13 cellular contexts compared by ENCODE assay signal in genomic region chr2:62501794-62502500, GRCh38. TPM values are rescaled to one million over a fixed set of nuclear protein-coding genes. Genes with fewer than 3 reads are reported as not detected.
A peak's percentile ranks its signal among the peaks of the same experiment; 100 is the strongest.
DNase-seq lines count a peak whose midpoint lies in the region; ATAC-seq, FAIRE-seq and TF ChIP-seq lines count a peak whose summit lies in the region.
"Had no signal": no experiment of that assay in that cellular context is flagged by ENCODE, and none has a peak within 500 bp of the region (broad histone marks: within the 10 kb centered on the region; RNA-seq: fewer than 3 reads in every experiment).

No MANE protein-coding gene starts in this region.

- in situ Hi-C loops in K562 (cut with MboI) = no loop called here

- CTCF ChIA-PET in K562 (lab: Yijun Ruan, JAX; ENCODE audit: low intra/inter-chr PET ratio) = no interaction called here

- H3K36me3 ChIP-seq in K562 (ENCODE audit: control insufficient read depth, insufficient read depth, low read length) = no peaks in the 10 kb centered on the region
- no peaks in the 10 kb centered on the region for H3K36me3 ChIP-seq in small intestine (ENCODE audit: control insufficient read depth in 2 of 2, insufficient read depth in 2 of 2, low read length in 2 of 2)
- H3K36me3 ChIP-seq: ovary, thyroid gland had no signal

- H3K4me1 ChIP-seq in K562 (replicated peaks in 1 of 2; ENCODE audit: control insufficient read depth in 2 of 2, insufficient read depth in 2 of 2, low read length in 2 of 2) (peaks cover 10 to 23% of the 10 kb centered on the region in 2 experiments), small intestine (ENCODE audit: control insufficient read depth in 2 of 2, insufficient read depth in 1 of 2, low read depth in 1 of 2, low read length in 1 of 2) (no peaks in the 10 kb centered on the region)

- no peak overlapping the region for H3K4me2 ChIP-seq in K562 (ENCODE audit: insufficient read depth, low read length)

- POLR2A ChIA-PET in K562 (lab: Yijun Ruan, JAX) = interaction anchor here (0.6 to 0.7 kb wide), 2 partner anchors 24 to 469 kb away, joined by 3 read pairs; no protein-coding TSS in a partner anchor

- H3K27ac ChIP-seq in K562 (ENCODE audit: extremely low read depth, low read depth, low read length) = peak overlapping the region; percentile 61
- no peak overlapping the region for H3K27ac ChIP-seq in small intestine (ENCODE audit: low read depth in 1 of 2, low read length in 1 of 2)
- H3K27ac ChIP-seq: ovary, thyroid gland had no signal

- H3K9me3 ChIP-seq in K562 (replicated peaks; ENCODE audit: control insufficient read depth, insufficient read depth, low read depth, low read length) (peaks cover 3% of the 10 kb centered on the region; the same call in 1 of the 2 replicates), small intestine (ENCODE audit: control insufficient read depth, low read depth) (no peaks in the 10 kb centered on the region)
- H3K9me3 ChIP-seq: ovary, thyroid gland had no signal

- ATAC-seq in K562 (no peak), GM19397 (IDR thresholded peaks at IDR 0.05; ENCODE audit: unreplicated experiment) (no peak), HG02571 (IDR thresholded peaks at IDR 0.05; ENCODE audit: unreplicated experiment) (no peak)

- intact Hi-C loops in K562 (cut with micrococcal nuclease) = no loop called here

- H3K79me2 ChIP-seq in K562 (ENCODE audit: control insufficient read depth, insufficient read depth, low read length) = no peaks in the 10 kb centered on the region; the same call in 2 of the 3 replicates

- no peak for TF ChIP-seq POLR2A in K562 (conservative IDR thresholded peaks at IDR 0.05)

- no peak overlapping the region for H3K9ac ChIP-seq in K562 (ENCODE audit: insufficient read depth in 1 of 2, low read depth in 2 of 2, low read length in 2 of 2)

- H3K9me1 ChIP-seq in K562 (ENCODE audit: control insufficient read depth, insufficient read depth, low read length) = no peaks in the 10 kb centered on the region

- no TSS peak for BruUV-seq in K562 (replicated peaks; lab: Mats Ljungman, UMichigan)

- no peak overlapping the region for H3K4me3 ChIP-seq in K562
- H3K4me3 ChIP-seq in small intestine (ENCODE audit: low read depth in 1 of 2, low read length in 2 of 2) = no peak overlapping the region
- H3K4me3 ChIP-seq: ovary, thyroid gland had no signal

- peak; percentile 71 for FAIRE-seq in K562 (lab: Jason Lieb, UNC)
- FAIRE-seq in small intestine (lab: Jason Lieb, UNC) = no peak
- FAIRE-seq: D721Med had no signal

- no peak for TF ChIP-seq RAD21 in K562 (CRISPR knock-in tag; conservative IDR thresholded peaks at IDR 0.05 in 1 of 2, IDR thresholded peaks at IDR 0.05 in 1 of 2)

- H2AFZ ChIP-seq in K562 (ENCODE audit: low read depth, low read length) = peak overlapping the region; percentile 67

- H4K20me1 ChIP-seq in K562 (replicated peaks; ENCODE audit: control insufficient read depth, insufficient read depth, low read length) = no peaks in the 10 kb centered on the region

- DNase-seq in EH (ENCODE audit: low read depth) (peak; percentile 83), LHCN-M2 (ENCODE audit: low read depth) (peak; percentile 55), K562 (ENCODE audit: extremely low read depth in 1 of 4, low spot score in 3 of 4) (peak in 2 of 4 experiments; percentile 38 to 52), islet precursor cell (peak; percentile 61), small intestine (no peak)
- DNase-seq: activated CD4-positive, alpha-beta memory T cell treated with anti-CD3 and anti-CD28 coated beads, Interleukin-2, amount 10 ng/mL, durations not matched to agents 7 days and 5 days; ovary; RPMI8226; T-helper 9 cell; thyroid gland had no signal

- TF ChIP-seq CTCF in K562 (IDR thresholded peaks at IDR 0.05 in 2 of 3, conservative IDR thresholded peaks at IDR 0.05 in 1 of 3; ENCODE audit: insufficient read depth in 2 of 3, low read depth in 1 of 3, low read length in 3 of 3) = no peak

- WGBS in K562 (ENCODE audit: insufficient coverage, low coverage, missing lambda C conversion rate) = 44% methylated on average over 4 of the region's 4 CpGs
- 72 to 87% (median 82%) methylated on average over 4 of the region's 4 CpGs for WGBS in small intestine, 3 donors

- peak; percentile 42; the same call in 1 of the 2 replicates for TF ChIP-seq EP300 in K562 (IDR thresholded peaks at IDR 0.05; ENCODE audit: low read length)

- H3K27me3 ChIP-seq in K562 (ENCODE audit: control insufficient read depth in 2 of 2, insufficient read depth in 2 of 2, low read length in 2 of 2) = no peaks in the 10 kb centered on the region
- no peaks in the 10 kb centered on the region for H3K27me3 ChIP-seq in small intestine (ENCODE audit: control insufficient read depth in 2 of 2, insufficient read depth in 2 of 2, low read length in 2 of 2)
- H3K27me3 ChIP-seq: ovary, thyroid gland had no signal

TF ChIP-seq in K562, 482 proteins besides CTCF, POLR2A, EP300 and RAD21 (continues in another document):
- TF ChIP-seq CBFB (CRISPR knock-in tag; IDR thresholded peaks at IDR 0.05) = no peak
- peak; percentile 87 for TF ChIP-seq NFE2 (IDR thresholded peaks at IDR 0.05; ENCODE audit: low read depth)
- TF ChIP-seq ZBTB43 (CRISPR knock-in tag; IDR thresholded peaks at IDR 0.05) = no peak
- peak; percentile 81 for TF ChIP-seq ZNF316 (IDR thresholded peaks at IDR 0.05)
- no peak for TF ChIP-seq ETS2 (tag; IDR thresholded peaks at IDR 0.05; ENCODE audit: borderline replicate concordance, poor library complexity, severe bottlenecking)
- TF ChIP-seq STAG1 (CRISPR knock-in tag; IDR thresholded peaks at IDR 0.05; ENCODE audit: borderline replicate concordance) = no peak
- TF ChIP-seq AFF1 (IDR thresholded peaks at IDR 0.05; ENCODE audit: low read depth in 1 of 2, partially characterized antibody in 2 of 2) = no peak

RNA-seq across cellular contexts. Expression of gene TMEM17, which starts 4.0 kb away (rescaled TPM):
- total RNA-seq in LHCN-M2 (2014; rRNA removed) (2.5 and 2.8 TPM in 2 replicates), K562 (2014; rRNA removed) (1.0 and 1.1 TPM in 2 replicates), K562 (2014; rRNA removed; fragmentation: Illumina TruSeq; extraction: Trizol) (1.2 TPM in 2 replicates), K562 (2015; rRNA removed; fragmentation: Illumina TruSeq; extraction: Trizol) (0.87 and 0.91 TPM in 2 replicates), K562 (2021) (0.58 and 1.2 TPM in 2 replicates)
- 2.1 TPM for polyA plus RNA-seq in LHCN-M2 (2012)
- total RNA-seq in K562 (2011; cell fraction: chromatin; rRNA removed; ENCODE audit: low replicate concordance) = 2.2 and 2.9 TPM in 2 replicates
- total RNA-seq in K562 (2011; cell fraction: nucleolus; rRNA removed) = 1.2 and 1.7 TPM in 2 replicates
- 2.8 and 3.7 TPM in 2 replicates for total RNA-seq in K562 (2011; cell fraction: nucleoplasm; rRNA removed)
- polyA plus RNA-seq in K562 (2011; rRNA removed) (1.6 and 2.2 TPM in 2 replicates), K562 (2014; fragmentation: Illumina TruSeq; extraction: Trizol) (0.93 and 1.2 TPM in 2 replicates), K562 (2014; fragmentation: Nextera tagmentation; extraction: Ambion mirVana) (1 to 10 TPM in 1 of 2 experiments, under 1 TPM in 1; 0.74 to 1.6 TPM), K562 (2014; rRNA removed) (1.1 and 1.3 TPM in 2 replicates), small intestine (1 to 10 TPM in 1 of 3 donors, not detected in 2; 1.2 TPM)
- 0.94 and 1.4 TPM in 2 replicates for polyA plus RNA-seq in K562 (2011; cell fraction: cytosol; rRNA removed)
- 1.2 and 1.3 TPM in 2 replicates for polyA plus RNA-seq in K562 (2011; cell fraction: nucleus; rRNA removed)
- 0.62 and 0.89 TPM in 2 replicates for polyA plus RNA-seq in K562 (2012)
- polyA minus RNA-seq in K562 (2011; rRNA and poly(A)+ RNA removed) = 0.78 and 1.1 TPM in 2 replicates
- polyA minus RNA-seq in K562 (2011; cell fraction: cytosol; rRNA and poly(A)+ RNA removed) = not detected in 2 replicates
- polyA minus RNA-seq in K562 (2011; cell fraction: nucleus; rRNA and poly(A)+ RNA removed) = 0.89 and 0.94 TPM in 2 replicates
